ENCODE assay signal across 13 cellular contexts in the genomic region with DNA sequence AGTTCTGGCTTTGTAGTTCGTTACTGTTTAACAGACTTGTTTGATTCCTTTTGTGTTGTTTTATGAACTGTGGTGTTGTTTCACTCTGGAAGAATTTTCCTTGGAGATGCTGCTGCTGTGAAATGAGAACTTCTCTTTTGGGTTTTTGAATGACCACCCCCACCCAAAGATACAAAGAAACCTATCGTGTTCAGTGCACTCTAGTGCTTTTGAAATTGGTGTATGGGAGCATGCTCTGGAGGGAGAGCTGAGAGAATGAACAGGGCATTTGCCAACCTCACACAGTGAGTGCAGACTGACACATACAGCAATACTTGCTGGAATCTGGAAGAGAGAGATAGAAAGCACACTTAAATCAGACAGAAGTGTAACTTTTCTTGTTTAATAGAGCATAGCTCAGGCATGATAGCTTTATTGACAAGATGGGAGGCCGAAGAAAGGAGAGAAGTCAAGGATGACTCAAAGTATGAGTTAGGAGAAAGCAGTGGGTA.
DNase-seq lines count a peak whose midpoint lies in the region; ATAC-seq and TF ChIP-seq lines count a peak whose summit lies in the region.
"Had no signal": no experiment of that assay in that cellular context is flagged by ENCODE, and none has a peak within 500 bp of the region (broad histone marks: within the 10 kb centered on the region; RNA-seq: fewer than 3 reads in every experiment).

No MANE protein-coding gene starts in this region.

- 43 to 50% methylated on average over 2 to 3 of the region's 3 CpGs for WGBS in gastroesophageal sphincter (ENCODE audit: low coverage in 1 of 2), 2 donors
- WGBS in smooth muscle cell (ENCODE audit: low lambda C conversion rate): 36% methylated on average over 3 of the region's 3 CpGs

- DNase-seq in GM03348 (ENCODE audit: low spot score) (peak; percentile 30), SJCRH30 (peak in 1 of 2 experiments; percentile 38), smooth muscle cell (lab: John Stamatoyannopoulos, UW; ENCODE audit: unreplicated experiment) (no peak), A673 (ENCODE audit: low spot score) (no peak), cerebellar cortex (ENCODE audit: low spot score) (no peak)
- DNase-seq in activated CD4-positive, alpha-beta T cell treated with anti-CD3 and anti-CD28 coated beads for 1 hour: no peak
- DNase-seq: activated gamma-delta T cell treated with Interleukin-2 at 50 U/mL for 16 hours; gastrocnemius medialis; NCI-H1436; stimulated activated CD4-positive, alpha-beta T cell treated with anti-CD3 and anti-CD28 coated beads, Interleukin-2, amount 100 ng/mL, for 48 hours; stimulated activated naive CD4-positive, alpha-beta T cell had no signal

- no peaks in the 10 kb centered on the region for H3K36me3 ChIP-seq in SJCRH30
- H3K36me3 ChIP-seq in gastroesophageal sphincter: no peaks in the 10 kb centered on the region
- H3K36me3 ChIP-seq in smooth muscle cell (ENCODE audit: low read depth): no peaks in the 10 kb centered on the region
- H3K36me3 ChIP-seq in A673 (ENCODE audit: insufficient read depth, low read length, poor library complexity, severe bottlenecking): no peaks in the 10 kb centered on the region
- H3K36me3 ChIP-seq: gastrocnemius medialis had no signal

- H3K27ac ChIP-seq in SJCRH30 (peak overlapping the region; percentile 76), gastroesophageal sphincter (peak overlapping the region; percentile 6 to 77 (median 65)), smooth muscle cell (ENCODE audit: low read depth) (peak overlapping the region; percentile 90), A673 (ENCODE audit: low read depth, low read length, poor library complexity, severe bottlenecking) (no peak overlapping the region)

- no peaks in the 10 kb centered on the region for H3K27me3 ChIP-seq in SJCRH30
- no peaks in the 10 kb centered on the region for H3K27me3 ChIP-seq in gastroesophageal sphincter
- H3K27me3 ChIP-seq in smooth muscle cell (ENCODE audit: low read depth): no peaks in the 10 kb centered on the region
- H3K27me3 ChIP-seq in A673 (replicated peaks; ENCODE audit: insufficient read depth, low read depth, low read length, poor library complexity): no peaks in the 10 kb centered on the region
- H3K27me3 ChIP-seq: gastrocnemius medialis had no signal

- peak overlapping the region; percentile 47 for H3K4me3 ChIP-seq in SJCRH30
- H3K4me3 ChIP-seq in gastroesophageal sphincter: no peak overlapping the region
- no peak overlapping the region for H3K4me3 ChIP-seq in smooth muscle cell
- no peak overlapping the region for H3K4me3 ChIP-seq in A673 (ENCODE audit: low read depth, low read length, poor library complexity, severe bottlenecking)
- H3K4me3 ChIP-seq: gastrocnemius medialis had no signal

- H3K79me2 ChIP-seq in smooth muscle cell (ENCODE audit: low read depth): no peaks in the 10 kb centered on the region

- TF ChIP-seq POLR2A in gastroesophageal sphincter (IDR thresholded peaks at IDR 0.05): no peak

- H3K9me3 ChIP-seq in SJCRH30 (replicated peaks): no peaks in the 10 kb centered on the region
- H3K9me3 ChIP-seq in gastroesophageal sphincter: no peaks in the 10 kb centered on the region
- no peaks in the 10 kb centered on the region for H3K9me3 ChIP-seq in smooth muscle cell (replicated peaks; ENCODE audit: low read depth)
- no peaks in the 10 kb centered on the region for H3K9me3 ChIP-seq in A673 (ENCODE audit: low read depth, low read length, poor library complexity, severe bottlenecking)
- H3K9me3 ChIP-seq: gastrocnemius medialis had no signal

- POLR2A ChIA-PET in A673 (lab: Charles Lee; ENCODE audit: low non-redundant PET): no interaction called here

- H3K9ac ChIP-seq in smooth muscle cell (ENCODE audit: low read depth): peak overlapping the region; percentile 35

- H2AFZ ChIP-seq in smooth muscle cell (ENCODE audit: low read depth): peak overlapping the region; percentile 15

- H4K20me1 ChIP-seq in smooth muscle cell (ENCODE audit: low read depth): no peaks in the 10 kb centered on the region

- no peak for TF ChIP-seq CTCF in gastroesophageal sphincter (IDR thresholded peaks at IDR 0.05)
- TF ChIP-seq CTCF in smooth muscle cell (IDR thresholded peaks at IDR 0.05; ENCODE audit: borderline replicate concordance, insufficient read depth, poor library complexity, severe bottlenecking): no peak
- TF ChIP-seq CTCF in A673 (conservative IDR thresholded peaks at IDR 0.05; ENCODE audit: low read depth, low read length): no peak

- H3K4me1 ChIP-seq in SJCRH30 (peaks cover 16% of the 10 kb centered on the region), gastroesophageal sphincter (peaks cover 9 to 47% (median 13%) of the 10 kb centered on the region in 3 donors), smooth muscle cell (ENCODE audit: low read depth) (peaks cover 26% of the 10 kb centered on the region), A673 (ENCODE audit: insufficient read depth, low read length, poor library complexity, severe bottlenecking) (no peaks in the 10 kb centered on the region)

- no TSS peak for BruUV-seq in A673 (replicated peaks; lab: Mats Ljungman, UMichigan)

- peak overlapping the region; percentile 71 for H3K4me2 ChIP-seq in smooth muscle cell

- CTCF ChIA-PET in A673 (lab: Charles Lee): no interaction called here

- peaks cover 27% of the 10 kb centered on the region for H3F3A ChIP-seq in smooth muscle cell (ENCODE audit: low read depth)

- no peak for TF ChIP-seq EP300 in gastroesophageal sphincter (IDR thresholded peaks at IDR 0.05)

- intact Hi-C loops in A673 (cut with micrococcal nuclease; ENCODE audit: unreplicated experiment): no loop called here

- ATAC-seq in gastroesophageal sphincter (no peak), HG02884 (IDR thresholded peaks at IDR 0.05; ENCODE audit: unreplicated experiment) (no peak)
